ENCODE assay signal across 12 cellular contexts in genomic region chr4:26131711-26132110, GRCh38.
DNase-seq lines count a peak whose midpoint lies in the region; ATAC-seq and TF ChIP-seq lines count a peak whose summit lies in the region.
"Had no signal": no experiment of that assay in that cellular context is flagged by ENCODE, and none has a peak within 500 bp of the region (broad histone marks: within the 10 kb centered on the region; RNA-seq: fewer than 3 reads in every experiment).

No MANE protein-coding gene starts in this region.

- H4K20me1 ChIP-seq in neural progenitor cell (ENCODE audit: low read depth): no peaks in the 10 kb centered on the region

- CTCF ChIA-PET in Caco-2 (lab: Charles Lee): no interaction called here

- H3K36me3 ChIP-seq in neural progenitor cell: no peaks in the 10 kb centered on the region
- no peaks in the 10 kb centered on the region for H3K36me3 ChIP-seq in Caco-2 (ENCODE audit: control insufficient read depth, insufficient read depth, low read length)

- H3K36me3 Mint-ChIP-seq in activated naive CD8-positive, alpha-beta T cell treated with anti-CD3 and anti-CD28 coated beads for 36 hours: peaks cover 4% of the 10 kb centered on the region
- H3K36me3 Mint-ChIP-seq in neural progenitor cell: no peaks in the 10 kb centered on the region
- H3K36me3 Mint-ChIP-seq in Caco-2 (ENCODE audit: insufficient read depth, unreplicated experiment): no peaks in the 10 kb centered on the region

- H3K27ac ChIP-seq in neural progenitor cell: no peak overlapping the region
- H3K27ac ChIP-seq: skin epidermis had no signal

- in situ Hi-C loops in KBM-7 (cut with MboI; ENCODE audit: low pct_unique_long_range_greater_than_20kb, low sequenced_read_pairs): no loop called here

- H3K79me2 ChIP-seq in neural progenitor cell (ENCODE audit: low read depth): no peaks in the 10 kb centered on the region

- H3K4me3 ChIP-seq in GM12865 (ENCODE audit: low read depth, low read length) (no peak overlapping the region), neural progenitor cell (no peak overlapping the region), Caco-2 (ENCODE audit: low read depth, low read length) (no peak overlapping the region)
- H3K4me3 ChIP-seq: lung, skin epidermis had no signal

- H3K4me1 Mint-ChIP-seq in activated naive CD8-positive, alpha-beta T cell treated with anti-CD3 and anti-CD28 coated beads for 36 hours: peaks cover 28% of the 10 kb centered on the region
- no peaks in the 10 kb centered on the region for H3K4me1 Mint-ChIP-seq in neural progenitor cell
- no peaks in the 10 kb centered on the region for H3K4me1 Mint-ChIP-seq in Caco-2 (ENCODE audit: low read depth, unreplicated experiment)

- H3K4me3 Mint-ChIP-seq in activated naive CD8-positive, alpha-beta T cell treated with anti-CD3 and anti-CD28 coated beads for 36 hours: no peak overlapping the region
- H3K4me3 Mint-ChIP-seq in neural progenitor cell (no peak overlapping the region), Caco-2 (ENCODE audit: unreplicated experiment) (no peak overlapping the region)

- H3K27me3 Mint-ChIP-seq in activated naive CD8-positive, alpha-beta T cell treated with anti-CD3 and anti-CD28 coated beads for 36 hours: peaks cover 7% of the 10 kb centered on the region
- H3K27me3 Mint-ChIP-seq in neural progenitor cell (ENCODE audit: insufficient read depth, low read depth) (no peaks in the 10 kb centered on the region), Caco-2 (ENCODE audit: insufficient read depth, unreplicated experiment) (no peaks in the 10 kb centered on the region)

- no peak overlapping the region for H3K9ac ChIP-seq in neural progenitor cell

- intact Hi-C loops in Caco-2 (cut with micrococcal nuclease; ENCODE audit: unreplicated experiment): no loop called here

- H3K27me3 ChIP-seq in neural progenitor cell: no peaks in the 10 kb centered on the region
- H3K27me3 ChIP-seq in Caco-2 (replicated peaks; ENCODE audit: control insufficient read depth, insufficient read depth, low read length): no peaks in the 10 kb centered on the region

- H3K4me2 ChIP-seq in neural progenitor cell: no peak overlapping the region

- H3K27ac Mint-ChIP-seq in activated naive CD8-positive, alpha-beta T cell treated with anti-CD3 and anti-CD28 coated beads for 36 hours: no peak overlapping the region
- H3K27ac Mint-ChIP-seq in neural progenitor cell: no peak overlapping the region
- H3K27ac Mint-ChIP-seq in Caco-2 (ENCODE audit: unreplicated experiment): no peak overlapping the region

- DNase-seq in GM12865 (ENCODE audit: low read depth) (peak; percentile 91), neural progenitor cell (ENCODE audit: low spot score) (no peak), KBM-7 (no peak), putamen (ENCODE audit: low spot score) (no peak), Caco-2 (no peak)
- peak; percentile 19 for DNase-seq in activated naive CD8-positive, alpha-beta T cell treated with anti-CD3 and anti-CD28 coated beads for 36 hours
- DNase-seq: NCI-H1694 had no signal

- no TSS peak for BruUV-seq in Caco-2 (replicated peaks; lab: Mats Ljungman, UMichigan)

- H3K9me3 ChIP-seq in neural progenitor cell (ENCODE audit: low read depth) (no peaks in the 10 kb centered on the region), Caco-2 (0 out of 2 replicates have a peak, but pooled peaks cover 2% of the 10 kb centered on the region)

- peaks cover 7% of the 10 kb centered on the region for H3K9me3 Mint-ChIP-seq in activated naive CD8-positive, alpha-beta T cell treated with anti-CD3 and anti-CD28 coated beads for 36 hours
- H3K9me3 Mint-ChIP-seq in neural progenitor cell: peaks cover 2% of the 10 kb centered on the region
- H3K9me3 Mint-ChIP-seq in Caco-2 (ENCODE audit: unreplicated experiment): no peaks in the 10 kb centered on the region

- TF ChIP-seq CTCF in GM12865 (IDR thresholded peaks at IDR 0.05; ENCODE audit: insufficient read depth, low read depth, low read length, missing control alignments): no peak
- TF ChIP-seq CTCF in neural progenitor cell (IDR thresholded peaks at IDR 0.05): no peak
- no peak for TF ChIP-seq CTCF in Caco-2 (IDR thresholded peaks at IDR 0.05; ENCODE audit: insufficient read depth in 1 of 2, low read depth in 1 of 2, low read length in 1 of 2, severe bottlenecking in 1 of 2, unreplicated experiment in 1 of 2)

- POLR2A ChIA-PET in Caco-2 (lab: Charles Lee): no interaction called here

- H3F3A ChIP-seq in neural progenitor cell (ENCODE audit: low read depth): no peaks in the 10 kb centered on the region

- no peak overlapping the region for H2AFZ ChIP-seq in neural progenitor cell (replicated peaks)

- ATAC-seq in GM19467 (IDR thresholded peaks at IDR 0.05; ENCODE audit: unreplicated experiment) (peak; percentile 57), HG03342 (IDR thresholded peaks at IDR 0.05; ENCODE audit: unreplicated experiment) (peak; percentile 51)
- ATAC-seq: HCT116 had no signal

- no peaks in the 10 kb centered on the region for H3K4me1 ChIP-seq in neural progenitor cell
- no peaks in the 10 kb centered on the region for H3K4me1 ChIP-seq in Caco-2

Comparison
In these comparisons a context has a peak if more than half of its experiments do, and no peak if none do; other contexts are left out.
1. DNase-seq: peak in GM12865 (single experiment) and activated naive CD8-positive, alpha-beta T cell treated with anti-CD3 and anti-CD28 coated beads for 36 hours (single experiment); none in neural progenitor cell (single experiment), KBM-7 (single experiment), putamen (single experiment) and Caco-2 (0 of 2).